ENCODE assay signal across 1 cellular context in genomic region chr7:131007439-131008330, GRCh38.
A peak's percentile ranks its signal among the peaks of the same experiment; 100 is the strongest.
TF ChIP-seq lines count a peak whose summit lies in the region.

No MANE protein-coding gene starts in this region.

TF ChIP-seq in SK-N-SH, 30 proteins besides CTCF, POLR2A, EP300 and RAD21 (continued from another document):
- TF ChIP-seq YY1 (IDR thresholded peaks at IDR 0.05; ENCODE audit: low read depth) = no peak
- no peak for TF ChIP-seq RFX5 (IDR thresholded peaks at IDR 0.05; ENCODE audit: low read length)
- TF ChIP-seq FOSL2 (IDR thresholded peaks at IDR 0.05; ENCODE audit: borderline replicate concordance, low read depth) = no peak
- TF ChIP-seq POLR2AphosphoS5 (IDR thresholded peaks at IDR 0.05; ENCODE audit: low read depth, low read length) = no peak; the same call in 1 of the 2 replicates
- TF ChIP-seq TEAD4 (IDR thresholded peaks at IDR 0.05; ENCODE audit: borderline replicate concordance, insufficient read depth) = no peak
- no peak for TF ChIP-seq EZH2phosphoT487 (IDR thresholded peaks at IDR 0.05; ENCODE audit: borderline replicate concordance, low read depth)
- no peak for TF ChIP-seq USF2 (IDR thresholded peaks at IDR 0.05; ENCODE audit: borderline replicate concordance, low read depth, low read length)
- TF ChIP-seq ZBTB33 (IDR thresholded peaks at IDR 0.05; ENCODE audit: borderline replicate concordance, low read depth) = no peak
- peak; percentile 41; the same call in 1 of the 2 replicates for TF ChIP-seq PBX3 (IDR thresholded peaks at IDR 0.05)
- TF ChIP-seq TCF12 (IDR thresholded peaks at IDR 0.05) = no peak
- TF ChIP-seq IRF3 (IDR thresholded peaks at IDR 0.05; ENCODE audit: low read depth, low read length) = no peak
TF ChIP-seq in SK-N-SH: peak in this region for 6.
